ENCODE assay signal across 8 cellular contexts in genomic region chr17:59620064-59620359, GRCh38. TPM values are rescaled to one million over a fixed set of nuclear protein-coding genes. Genes with fewer than 3 reads are reported as not detected.
A peak's percentile ranks its signal among the peaks of the same experiment; 100 is the strongest.
DNase-seq lines count a peak whose midpoint lies in the region; ATAC-seq, FAIRE-seq and TF ChIP-seq lines count a peak whose summit lies in the region.

No MANE protein-coding gene starts in this region.

- H3K9ac ChIP-seq in muscle layer of colon (ENCODE audit: low read length) = peak overlapping the region; percentile 99

- H3K27me3 ChIP-seq in bronchial epithelial cell (ENCODE audit: control insufficient read depth, insufficient read depth, low read length) (no peaks in the 10 kb centered on the region), muscle layer of colon (ENCODE audit: control insufficient read depth in 1 of 2, insufficient read depth in 2 of 2, low read length in 2 of 2) (no peaks in the 10 kb centered on the region)

- H3K27ac ChIP-seq in muscle layer of colon (ENCODE audit: low read depth, low read length) = peak overlapping the region; percentile 100

- no peak for TF ChIP-seq CTCF in AG09309 (IDR thresholded peaks at IDR 0.05; ENCODE audit: control insufficient read depth, insufficient read depth, low read depth, low read length, missing control alignments)
- TF ChIP-seq CTCF in bronchial epithelial cell (IDR thresholded peaks at IDR 0.05; ENCODE audit: insufficient read depth, low read length, severe bottlenecking) = no peak

- in situ Hi-C loops in KBM-7 (cut with MboI; ENCODE audit: low pct_unique_long_range_greater_than_20kb, low sequenced_read_pairs) = no loop called here

- ATAC-seq in HG02943 (IDR thresholded peaks at IDR 0.05; ENCODE audit: low read depth, unreplicated experiment) (peak; percentile 1), HG02678 (IDR thresholded peaks at IDR 0.05; ENCODE audit: unreplicated experiment) (no peak), GM19351 (IDR thresholded peaks at IDR 0.05; ENCODE audit: unreplicated experiment) (no peak)

- no peaks in the 10 kb centered on the region for H3K9me3 ChIP-seq in muscle layer of colon (ENCODE audit: low read length)

- peaks cover 33% of the 10 kb centered on the region for H3K4me1 ChIP-seq in muscle layer of colon (ENCODE audit: insufficient read depth, low read length)

- H3K36me3 ChIP-seq in bronchial epithelial cell (ENCODE audit: control insufficient read depth, insufficient read depth, low read length) = no peaks in the 10 kb centered on the region
- no peaks in the 10 kb centered on the region for H3K36me3 ChIP-seq in muscle layer of colon (ENCODE audit: insufficient read depth, low read length)

- no peak for FAIRE-seq in bronchial epithelial cell (lab: Jason Lieb, UNC)

- H3K4me3 ChIP-seq in AG09309 (ENCODE audit: control insufficient read depth, low read depth, low read length) (peak overlapping the region; percentile 97), bronchial epithelial cell (ENCODE audit: low read depth, low read length) (peak overlapping the region; percentile 100), muscle layer of colon (ENCODE audit: low read depth in 1 of 2, low read length in 2 of 2) (peak overlapping the region; percentile 88 to 97)

- DNase-seq in AG09309 (ENCODE audit: low read depth) (no peak), bronchial epithelial cell (ENCODE audit: low read depth) (no peak), KBM-7 (no peak), 8988T (no peak)

RNA-seq across cellular contexts. Expression of gene CLTC, which starts 0.3 kb away (rescaled TPM):
- total RNA-seq in bronchial epithelial cell = 251 and 258 TPM in 2 replicates

RNA-seq across cellular contexts. Expression of gene DHX40, which starts 54.6 kb away (rescaled TPM):
- 29.3 and 37.6 TPM in 2 replicates for total RNA-seq in bronchial epithelial cell
